Comparison of ENCODE assay signal across 13 cellular contexts in genomic region chr14:22380511-22381455, GRCh38.
A peak's percentile ranks its signal among the peaks of the same experiment; 100 is the strongest.
DNase-seq lines count a peak whose midpoint lies in the region; TF ChIP-seq lines count a peak whose summit lies in the region.
"Had no signal": no experiment of that assay in that cellular context is flagged by ENCODE, and none has a peak within 500 bp of the region (broad histone marks: within the 10 kb centered on the region; RNA-seq: fewer than 3 reads in every experiment).

No MANE protein-coding gene starts in this region.

- H3K9ac ChIP-seq in rectal smooth muscle tissue (ENCODE audit: low read length), result no peak overlapping the region

- no peaks in the 10 kb centered on the region for H3K9me3 ChIP-seq in OCI-LY7 (ENCODE audit: low read length)
- H3K9me3 ChIP-seq: adrenal gland, right atrium auricular region had no signal

- no peak overlapping the region for H3K27ac ChIP-seq in OCI-LY7 (ENCODE audit: low read depth, low read length, poor library complexity, severe bottlenecking)
- H3K27ac ChIP-seq in rectal smooth muscle tissue (ENCODE audit: low read depth, low read length), result peak overlapping the region; percentile 40
- H3K27ac ChIP-seq: adrenal gland, right atrium auricular region had no signal

- no peaks in the 10 kb centered on the region for H3K79me2 ChIP-seq in OCI-LY7 (ENCODE audit: insufficient read depth, low read depth, low read length)

- TF ChIP-seq CTCF in OCI-LY7 (conservative IDR thresholded peaks at IDR 0.05; ENCODE audit: low read length) (no peak), fibroblast of mammary gland (conservative IDR thresholded peaks at IDR 0.05; ENCODE audit: control insufficient read depth, insufficient read depth, low read depth, low read length) (no peak)

- H3K36me3 ChIP-seq in OCI-LY7 (ENCODE audit: insufficient read depth, low read length) (no peaks in the 10 kb centered on the region), rectal smooth muscle tissue (ENCODE audit: control insufficient read depth, insufficient read depth, low read length) (no peaks in the 10 kb centered on the region)
- H3K36me3 ChIP-seq: adrenal gland, right atrium auricular region had no signal

- no peaks in the 10 kb centered on the region for H3K27me3 Mint-ChIP-seq in activated CD4-positive, alpha-beta T cell treated with anti-CD3 and anti-CD28 coated beads, Interleukin-2, amount 10 ng/mL, durations not matched to agents 24 days and 14 days

- H3K4me2 ChIP-seq in OCI-LY7 (ENCODE audit: low read length), result peak overlapping the region; percentile 18

- no peaks in the 10 kb centered on the region for H3K27me3 ChIP-seq in rectal smooth muscle tissue (ENCODE audit: control insufficient read depth, insufficient read depth, low read length)
- H3K27me3 ChIP-seq: adrenal gland, right atrium auricular region had no signal

- no peaks in the 10 kb centered on the region for H3K9me2 ChIP-seq in OCI-LY7 (ENCODE audit: insufficient read depth, low read length)

- H3K36me3 Mint-ChIP-seq in activated CD4-positive, alpha-beta T cell treated with anti-CD3 and anti-CD28 coated beads, Interleukin-2, amount 10 ng/mL, durations not matched to agents 24 days and 14 days (ENCODE audit: low read depth), result no peaks in the 10 kb centered on the region
- H3K36me3 Mint-ChIP-seq: CD14-positive monocyte had no signal

- H3K27ac Mint-ChIP-seq in activated CD4-positive, alpha-beta T cell treated with anti-CD3 and anti-CD28 coated beads, Interleukin-2, amount 10 ng/mL, durations not matched to agents 24 days and 14 days, result no peak overlapping the region
- H3K27ac Mint-ChIP-seq: CD14-positive monocyte had no signal

- H2AFZ ChIP-seq in OCI-LY7 (ENCODE audit: low read length), result peak overlapping the region; percentile 49; the same call in 1 of the 2 replicates

- peak; percentile 26 for DNase-seq in GM03348 (ENCODE audit: low spot score)
- no peak for DNase-seq in OCI-LY7 (ENCODE audit: low spot score)
- peak; percentile 61 for DNase-seq in fibroblast of mammary gland (ENCODE audit: low read depth)
- DNase-seq in activated CD4-positive, alpha-beta T cell treated with anti-CD3 and anti-CD28 coated beads, Interleukin-2, amount 10 ng/mL, durations not matched to agents 24 days and 14 days, result no peak
- no peak for DNase-seq in NCI-H2029 treated with DMSO at 0.1 percent for 48 hours (lab: John Stamatoyannopoulos, UW)
- DNase-seq in superior temporal gyrus (ENCODE audit: extremely low spot score), result no peak
- DNase-seq in HuH-7.5 (ENCODE audit: low spot score), result no peak
- DNase-seq: adrenal gland, NCI-H1436, NCI-H510A treated with DMSO at 0.1 percent for 48 hours had no signal

- POLR2A ChIA-PET in OCI-LY7 (lab: Charles Lee), result interaction anchor here (0.7 to 1.9 kb wide), 9 partner anchors 9 to 199 kb away, joined by 3 to 5 read pairs (median 3); no protein-coding TSS in a partner anchor

- no peak overlapping the region for H3K4me3 ChIP-seq in OCI-LY7 (ENCODE audit: low read depth, low read length, poor library complexity, severe bottlenecking)
- H3K4me3 ChIP-seq in fibroblast of mammary gland (ENCODE audit: control insufficient read depth, low read depth, low read length), result no peak overlapping the region
- no peak overlapping the region for H3K4me3 ChIP-seq in rectal smooth muscle tissue (ENCODE audit: low read length)
- H3K4me3 ChIP-seq: adrenal gland, right atrium auricular region had no signal

- no peaks in the 10 kb centered on the region for H4K20me1 ChIP-seq in OCI-LY7 (ENCODE audit: insufficient read depth, low read length)

- BruUV-seq in OCI-LY7 (replicated peaks; lab: Mats Ljungman, UMichigan), result no TSS peak

- intact Hi-C loops in OCI-LY7 (cut with micrococcal nuclease; ENCODE audit: unreplicated experiment), result no loop called here
- intact Hi-C loops in activated CD4-positive, alpha-beta T cell treated with anti-CD3 and anti-CD28 coated beads, Interleukin-2, amount 10 ng/mL, durations not matched to agents 24 days and 14 days (cut with micrococcal nuclease), result loop anchor here (5.0 kb wide), 1 partner anchor 63 kb away; no protein-coding TSS in a partner anchor

- H3K9me3 Mint-ChIP-seq in activated CD4-positive, alpha-beta T cell treated with anti-CD3 and anti-CD28 coated beads, Interleukin-2, amount 10 ng/mL, durations not matched to agents 24 days and 14 days, result no peaks in the 10 kb centered on the region
- H3K9me3 Mint-ChIP-seq: CD14-positive monocyte had no signal

- H3K4me3 Mint-ChIP-seq in activated CD4-positive, alpha-beta T cell treated with anti-CD3 and anti-CD28 coated beads, Interleukin-2, amount 10 ng/mL, durations not matched to agents 24 days and 14 days, result no peak overlapping the region
- H3K4me3 Mint-ChIP-seq: CD14-positive monocyte had no signal

- no peaks in the 10 kb centered on the region for H3K4me1 Mint-ChIP-seq in activated CD4-positive, alpha-beta T cell treated with anti-CD3 and anti-CD28 coated beads, Interleukin-2, amount 10 ng/mL, durations not matched to agents 24 days and 14 days

- H3K4me1 ChIP-seq in OCI-LY7 (ENCODE audit: insufficient read depth, low read length, poor library complexity, severe bottlenecking) (peaks cover 48% of the 10 kb centered on the region), rectal smooth muscle tissue (ENCODE audit: control insufficient read depth, insufficient read depth, low read length) (peaks cover 7% of the 10 kb centered on the region)
- H3K4me1 ChIP-seq: adrenal gland, right atrium auricular region had no signal

- CTCF ChIA-PET in OCI-LY7 (lab: Charles Lee; ENCODE audit: unreplicated experiment), result no interaction called here

Comparison
In these comparisons a context has a peak if more than half of its experiments do, and no peak if none do; other contexts are left out.
1. DNase-seq: peak in GM03348 (single experiment) and fibroblast of mammary gland (single experiment); none in OCI-LY7 (single experiment), activated CD4-positive, alpha-beta T cell treated with anti-CD3 and anti-CD28 coated beads, Interleukin-2, amount 10 ng/mL, durations not matched to agents 24 days and 14 days (single experiment), NCI-H2029 treated with DMSO at 0.1 percent for 48 hours (single experiment), superior temporal gyrus (single experiment) and HuH-7.5 (single experiment).